Comparison of ENCODE assay signal across 9 cellular contexts in the genomic region with DNA sequence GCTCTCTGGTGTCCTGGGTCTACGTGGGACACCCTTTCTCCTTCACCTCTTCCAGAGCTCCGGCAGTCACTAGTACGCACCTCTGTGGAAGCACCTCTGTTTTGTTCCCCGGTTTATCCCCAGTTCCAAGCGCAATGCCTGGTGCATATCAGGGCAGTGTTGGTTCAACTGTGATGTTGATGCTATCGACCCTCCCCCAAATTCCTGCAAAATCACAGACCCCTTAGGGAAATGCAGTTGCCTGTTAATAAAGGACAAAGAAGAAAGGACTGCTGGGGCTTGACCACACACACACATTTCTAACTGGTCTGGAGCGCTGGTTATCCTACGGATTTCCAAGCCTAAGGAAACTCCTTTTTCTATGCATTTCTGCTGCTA. TPM values are rescaled to one million over a fixed set of nuclear protein-coding genes. Genes with fewer than 3 reads are reported as not detected.
DNase-seq lines count a peak whose midpoint lies in the region; ATAC-seq lines count a peak whose summit lies in the region.
"Had no signal": no experiment of that assay in that cellular context is flagged by ENCODE, and none has a peak within 500 bp of the region (broad histone marks: within the 10 kb centered on the region; RNA-seq: fewer than 3 reads in every experiment).

No MANE protein-coding gene starts in this region.

- H3K4me1 ChIP-seq in iPS-15b (ENCODE audit: control insufficient read depth, insufficient read depth, low read length), result peaks cover 28% of the 10 kb centered on the region

- no peak for DNase-seq in activated CD4-positive, alpha-beta T cell treated with anti-CD3 and anti-CD28 coated beads, Interleukin-2, amount 10 ng/mL, durations not matched to agents 24 days and 14 days
- no peak for DNase-seq in activated CD4-positive, alpha-beta T cell treated with anti-CD3 and anti-CD28 coated beads, Interleukin-2, amount 50 U/mL, for 1 hour
- DNase-seq in stimulated activated effector memory CD8-positive, alpha-beta T cell treated with anti-CD3 and anti-CD28 coated beads, Interleukin-12 subunit alpha, Interleukin-12 subunit beta, amount 100 ng/mL, for 72 hours (ENCODE audit: low spot score in 2 of 2), result no peak
- DNase-seq in NCI-H1105 (lab: John Stamatoyannopoulos, UW) (no peak), NCI-H2227 (lab: John Stamatoyannopoulos, UW; ENCODE audit: unreplicated experiment) (no peak), inferior parietal cortex (ENCODE audit: extremely low spot score) (no peak)

- peaks cover 62% of the 10 kb centered on the region for H3K27me3 Mint-ChIP-seq in activated CD4-positive, alpha-beta T cell treated with anti-CD3 and anti-CD28 coated beads, Interleukin-2, amount 10 ng/mL, durations not matched to agents 24 days and 14 days
- peaks cover 40% of the 10 kb centered on the region for H3K27me3 Mint-ChIP-seq in activated T-helper 17 cell treated with anti-CD3 and anti-CD28 coated beads, Interleukin-2, amount 50 U/mL, for 72 hours

- intact Hi-C loops in activated CD4-positive, alpha-beta T cell treated with anti-CD3 and anti-CD28 coated beads, Interleukin-2, amount 10 ng/mL, durations not matched to agents 24 days and 14 days (cut with micrococcal nuclease), result loop anchor here (10.0 kb wide), 1 partner anchor 192 kb away; no protein-coding TSS in a partner anchor

- no peaks in the 10 kb centered on the region for H3K9me3 Mint-ChIP-seq in activated CD4-positive, alpha-beta T cell treated with anti-CD3 and anti-CD28 coated beads, Interleukin-2, amount 10 ng/mL, durations not matched to agents 24 days and 14 days
- H3K9me3 Mint-ChIP-seq in activated T-helper 17 cell treated with anti-CD3 and anti-CD28 coated beads, Interleukin-2, amount 50 U/mL, for 72 hours, result no peaks in the 10 kb centered on the region
- no peaks in the 10 kb centered on the region for H3K9me3 Mint-ChIP-seq in stimulated activated effector memory CD8-positive, alpha-beta T cell treated with anti-CD3 and anti-CD28 coated beads, Interleukin-12 subunit alpha, Interleukin-12 subunit beta, amount 100 ng/mL, for 72 hours

- peak; percentile 9 for ATAC-seq in activated T-helper 17 cell treated with anti-CD3 and anti-CD28 coated beads, Interleukin-2, amount 50 U/mL, for 72 hours (replicated peaks)
- ATAC-seq in stimulated activated effector memory CD8-positive, alpha-beta T cell treated with anti-CD3 and anti-CD28 coated beads, Interleukin-12 subunit alpha, Interleukin-12 subunit beta, amount 100 ng/mL, for 72 hours, result no peak

- H3K27ac Mint-ChIP-seq in activated CD4-positive, alpha-beta T cell treated with anti-CD3 and anti-CD28 coated beads, Interleukin-2, amount 10 ng/mL, durations not matched to agents 24 days and 14 days, result no peak overlapping the region
- H3K27ac Mint-ChIP-seq in activated T-helper 17 cell treated with anti-CD3 and anti-CD28 coated beads, Interleukin-2, amount 50 U/mL, for 72 hours, result no peak overlapping the region
- H3K27ac Mint-ChIP-seq in stimulated activated effector memory CD8-positive, alpha-beta T cell treated with anti-CD3 and anti-CD28 coated beads, Interleukin-12 subunit alpha, Interleukin-12 subunit beta, amount 100 ng/mL, for 72 hours, result no peak overlapping the region

- peaks cover 9% of the 10 kb centered on the region for H3K4me1 Mint-ChIP-seq in activated CD4-positive, alpha-beta T cell treated with anti-CD3 and anti-CD28 coated beads, Interleukin-2, amount 10 ng/mL, durations not matched to agents 24 days and 14 days
- peaks cover 12% of the 10 kb centered on the region for H3K4me1 Mint-ChIP-seq in activated T-helper 17 cell treated with anti-CD3 and anti-CD28 coated beads, Interleukin-2, amount 50 U/mL, for 72 hours
- peaks cover 10% of the 10 kb centered on the region for H3K4me1 Mint-ChIP-seq in stimulated activated effector memory CD8-positive, alpha-beta T cell treated with anti-CD3 and anti-CD28 coated beads, Interleukin-12 subunit alpha, Interleukin-12 subunit beta, amount 100 ng/mL, for 72 hours

- H3K4me3 ChIP-seq in iPS-15b (ENCODE audit: low read depth, low read length), result peak overlapping the region; percentile 66

- H3K9me3 ChIP-seq in iPS-15b (ENCODE audit: control insufficient read depth, insufficient read depth, low read length), result no peaks in the 10 kb centered on the region

- peaks cover 8% of the 10 kb centered on the region for H3K27me3 ChIP-seq in iPS-15b (ENCODE audit: control insufficient read depth, insufficient read depth, low read length)

- H3K36me3 ChIP-seq in iPS-15b (ENCODE audit: control insufficient read depth, insufficient read depth, low read length), result no peaks in the 10 kb centered on the region

- no peaks in the 10 kb centered on the region for H3K36me3 Mint-ChIP-seq in activated CD4-positive, alpha-beta T cell treated with anti-CD3 and anti-CD28 coated beads, Interleukin-2, amount 10 ng/mL, durations not matched to agents 24 days and 14 days (ENCODE audit: low read depth)
- no peaks in the 10 kb centered on the region for H3K36me3 Mint-ChIP-seq in activated T-helper 17 cell treated with anti-CD3 and anti-CD28 coated beads, Interleukin-2, amount 50 U/mL, for 72 hours (ENCODE audit: low read depth)
- H3K36me3 Mint-ChIP-seq in stimulated activated effector memory CD8-positive, alpha-beta T cell treated with anti-CD3 and anti-CD28 coated beads, Interleukin-12 subunit alpha, Interleukin-12 subunit beta, amount 100 ng/mL, for 72 hours, result no peaks in the 10 kb centered on the region

- no peak overlapping the region for H3K9ac ChIP-seq in iPS-15b (ENCODE audit: low read depth, low read length)

- peak overlapping the region; percentile 73 for H3K4me3 Mint-ChIP-seq in activated CD4-positive, alpha-beta T cell treated with anti-CD3 and anti-CD28 coated beads, Interleukin-2, amount 10 ng/mL, durations not matched to agents 24 days and 14 days
- peak overlapping the region; percentile 74 for H3K4me3 Mint-ChIP-seq in activated T-helper 17 cell treated with anti-CD3 and anti-CD28 coated beads, Interleukin-2, amount 50 U/mL, for 72 hours
- H3K4me3 Mint-ChIP-seq in stimulated activated effector memory CD8-positive, alpha-beta T cell treated with anti-CD3 and anti-CD28 coated beads, Interleukin-12 subunit alpha, Interleukin-12 subunit beta, amount 100 ng/mL, for 72 hours, result peak overlapping the region; percentile 72

RNA-seq across cellular contexts. Expression of gene NMU, which starts 0.5 kb away (rescaled TPM):
- not detected in 2 replicates for total RNA-seq in activated CD4-positive, alpha-beta T cell treated with anti-CD3 and anti-CD28 coated beads, Interleukin-2, amount 10 ng/mL, durations not matched to agents 24 days and 14 days
- total RNA-seq in activated T-helper 17 cell treated with anti-CD3 and anti-CD28 coated beads, Interleukin-2, amount 50 U/mL, for 72 hours, result 1 to 10 TPM in 1 of 2 donors, under 1 TPM in 1; 0.53 to 1.0 TPM

RNA-seq across cellular contexts. Expression of gene PDCL2, which starts 44.6 kb away (rescaled TPM):
- not detected in 2 replicates for total RNA-seq in activated CD4-positive, alpha-beta T cell treated with anti-CD3 and anti-CD28 coated beads, Interleukin-2, amount 10 ng/mL, durations not matched to agents 24 days and 14 days
- total RNA-seq in activated T-helper 17 cell treated with anti-CD3 and anti-CD28 coated beads, Interleukin-2, amount 50 U/mL, for 72 hours, result not detected
- total RNA-seq: glomerular endothelial cell had no signal
